24 cellular contexts compared by ENCODE assay signal in the genomic region with DNA sequence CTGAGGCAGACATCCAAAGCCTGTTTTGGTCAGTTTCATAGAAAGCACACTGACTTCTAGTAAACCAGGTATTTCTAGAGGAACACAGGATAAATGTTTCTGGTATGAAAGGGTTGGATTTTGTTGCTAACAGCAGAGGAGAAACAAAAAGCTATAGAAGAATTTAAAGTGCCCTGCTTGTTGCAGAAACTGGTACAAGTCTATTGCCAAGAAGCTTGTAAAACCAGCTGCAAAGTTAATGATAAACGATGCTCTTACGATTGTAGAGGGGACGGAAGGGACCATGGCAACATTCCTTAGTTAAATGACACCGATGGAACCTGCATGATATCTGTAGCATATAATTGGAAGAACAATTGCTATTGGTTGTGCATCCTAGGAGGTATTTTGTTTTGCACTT. TPM values are rescaled to one million over a fixed set of nuclear protein-coding genes. Genes with fewer than 3 reads are reported as not detected.
A peak's percentile ranks its signal among the peaks of the same experiment; 100 is the strongest.
DNase-seq lines count a peak whose midpoint lies in the region; ATAC-seq, FAIRE-seq and TF ChIP-seq lines count a peak whose summit lies in the region.
"Had no signal": no experiment of that assay in that cellular context is flagged by ENCODE, and none has a peak within 500 bp of the region (broad histone marks: within the 10 kb centered on the region; RNA-seq: fewer than 3 reads in every experiment).

No MANE protein-coding gene starts in this region.

- CTCF ChIA-PET in A549 (lab: Yijun Ruan, JAX) (interaction anchor here (1.0 to 1.5 kb wide), 2 partner anchors 29 to 503 kb away, joined by 3 read pairs; no protein-coding TSS in a partner anchor), Calu3 (lab: Charles Lee) (interaction anchor here (0.6 kb wide), 1 partner anchor 8 kb away, joined by 3 read pairs; no protein-coding TSS in a partner anchor)
- CTCF ChIA-PET in activated naive CD4-positive, alpha-beta T cell treated with anti-CD3 and anti-CD28 coated beads for 36 hours (lab: Charles Lee) = no interaction called here

- peaks cover 19% of the 10 kb centered on the region for H3K4me1 ChIP-seq in A549
- H3K4me1 ChIP-seq in sigmoid colon = no peaks in the 10 kb centered on the region
- H3K4me1 ChIP-seq: HAP-1 had no signal

- no peak for TF ChIP-seq CTCF in A549 (IDR thresholded peaks at IDR 0.05)
- no peak for TF ChIP-seq CTCF in Calu3 (IDR thresholded peaks at IDR 0.05; ENCODE audit: unreplicated experiment)
- TF ChIP-seq CTCF in progenitor cell of endocrine pancreas (IDR thresholded peaks at IDR 0.05; ENCODE audit: unreplicated experiment) = no peak
- no peak for TF ChIP-seq CTCF in sigmoid colon (IDR thresholded peaks at IDR 0.05)

- H3K27ac Mint-ChIP-seq in Calu3 (ENCODE audit: unreplicated experiment) (peak overlapping the region; percentile 53), progenitor cell of endocrine pancreas (peak overlapping the region; percentile 15)
- no peak overlapping the region for H3K27ac Mint-ChIP-seq in activated naive CD4-positive, alpha-beta T cell treated with anti-CD3 and anti-CD28 coated beads for 36 hours
- H3K27ac Mint-ChIP-seq: CD4-positive, alpha-beta memory T cell; GM23338; HFFc6 had no signal

- H3K4me3 ChIP-seq in A549 (no peak overlapping the region), sigmoid colon (no peak overlapping the region)
- H3K4me3 ChIP-seq: GM12878, GM23338, HAP-1 had no signal

- no peak for TF ChIP-seq RAD21 in A549 (conservative IDR thresholded peaks at IDR 0.05 in 1 of 2, IDR thresholded peaks at IDR 0.05 in 1 of 2)

- H3K27ac ChIP-seq in A549 = no peak overlapping the region
- no peak overlapping the region for H3K27ac ChIP-seq in sigmoid colon
- H3K27ac ChIP-seq: 22Rv1 had no signal

- TF ChIP-seq EP300 in A549 (IDR thresholded peaks at IDR 0.05) (no peak), sigmoid colon (IDR thresholded peaks at IDR 0.05) (no peak)

- H3K36me3 Mint-ChIP-seq in Calu3 (ENCODE audit: insufficient read depth, unreplicated experiment) = no peaks in the 10 kb centered on the region
- H3K36me3 Mint-ChIP-seq in progenitor cell of endocrine pancreas (ENCODE audit: insufficient read depth) = no peaks in the 10 kb centered on the region
- H3K36me3 Mint-ChIP-seq in activated naive CD4-positive, alpha-beta T cell treated with anti-CD3 and anti-CD28 coated beads for 36 hours (ENCODE audit: low read depth) = no peaks in the 10 kb centered on the region
- H3K36me3 Mint-ChIP-seq: CD4-positive, alpha-beta memory T cell had no signal

- DNase-seq in A549 (ENCODE audit: low read depth in 1 of 2, low spot score in 1 of 2) (no peak), Calu3 (no peak), left kidney (ENCODE audit: low read depth, low spot score) (peak; percentile 50), progenitor cell of endocrine pancreas (ENCODE audit: low spot score, unreplicated experiment) (no peak), sigmoid colon (no peak), T-helper 1 cell (no peak), H54 (ENCODE audit: insufficient read length, low spot score) (no peak)
- no peak for DNase-seq in activated naive CD4-positive, alpha-beta T cell treated with anti-CD3 and anti-CD28 coated beads for 36 hours
- DNase-seq: C1 segment of cervical spinal cord; CD4-positive, alpha-beta memory T cell; COR-L47; DMS 273 treated with DMSO at 0.1 percent for 48 hours; DMS79; EL; GDM1; HFFc6 had no signal

- no peak for FAIRE-seq in A549 (lab: Jason Lieb, UNC)
- FAIRE-seq in H54 (lab: Jason Lieb, UNC) = no peak
- FAIRE-seq: A204.1, D721Med, GM12878, GM19239 had no signal

- H3K9me3 ChIP-seq in A549 (no peaks in the 10 kb centered on the region), sigmoid colon (no peaks in the 10 kb centered on the region)
- H3K9me3 ChIP-seq: HAP-1 had no signal

- 39% methylated on average over 4 of the region's 4 CpGs for WGBS in A549 (ENCODE audit: missing lambda C conversion rate)
- WGBS in sigmoid colon, 2 donors = 15 to 51% methylated on average over 4 of the region's 4 CpGs

- H3K4me2 ChIP-seq in A549 = 0 out of 3 replicates have a peak overlapping the region, but pooled peaks have one; percentile 9
- H3K4me2 ChIP-seq: GM23338 had no signal

- no peaks in the 10 kb centered on the region for H3K27me3 Mint-ChIP-seq in Calu3 (ENCODE audit: unreplicated experiment)
- H3K27me3 Mint-ChIP-seq in progenitor cell of endocrine pancreas = peaks cover 3% of the 10 kb centered on the region
- H3K27me3 Mint-ChIP-seq in activated naive CD4-positive, alpha-beta T cell treated with anti-CD3 and anti-CD28 coated beads for 36 hours (ENCODE audit: low read depth) = peaks cover 8% of the 10 kb centered on the region

- no peaks in the 10 kb centered on the region for H3K36me3 ChIP-seq in sigmoid colon
- H3K36me3 ChIP-seq: HAP-1 had no signal

- BruUV-seq in Calu3 (replicated peaks; lab: Mats Ljungman, UMichigan) = no TSS peak

- POLR2A ChIA-PET in A549 (lab: Yijun Ruan, JAX) = no interaction called here

- H3K4me3 Mint-ChIP-seq in Calu3 (ENCODE audit: low read depth, unreplicated experiment) (peak overlapping the region; percentile 36), progenitor cell of endocrine pancreas (ENCODE audit: low read depth) (no peak overlapping the region)
- no peak overlapping the region for H3K4me3 Mint-ChIP-seq in activated naive CD4-positive, alpha-beta T cell treated with anti-CD3 and anti-CD28 coated beads for 36 hours
- H3K4me3 Mint-ChIP-seq: CD4-positive, alpha-beta memory T cell; GM23338; HFFc6 had no signal

- TF ChIP-seq POLR2A in A549 (IDR thresholded peaks at IDR 0.05; ENCODE audit: low read length) (no peak), sigmoid colon (IDR thresholded peaks at IDR 0.05) (no peak), H54 (IDR thresholded peaks at IDR 0.05; ENCODE audit: low read depth, low read length) (no peak)

- H3K4me1 Mint-ChIP-seq in Calu3 (ENCODE audit: low read depth, unreplicated experiment) = peaks cover 35% of the 10 kb centered on the region
- peaks cover 11% of the 10 kb centered on the region for H3K4me1 Mint-ChIP-seq in progenitor cell of endocrine pancreas (ENCODE audit: low read depth)
- H3K4me1 Mint-ChIP-seq in activated naive CD4-positive, alpha-beta T cell treated with anti-CD3 and anti-CD28 coated beads for 36 hours (ENCODE audit: low read depth) = no peaks in the 10 kb centered on the region
- H3K4me1 Mint-ChIP-seq: CD4-positive, alpha-beta memory T cell had no signal

- intact Hi-C loops in Calu3 (cut with micrococcal nuclease; ENCODE audit: unreplicated experiment) = no loop called here
- intact Hi-C loops in sigmoid colon (cut with DNase I) = no loop called here
- intact Hi-C loops in activated naive CD4-positive, alpha-beta T cell treated with anti-CD3 and anti-CD28 coated beads for 36 hours (cut with micrococcal nuclease) = no loop called here

- no peak for ATAC-seq in A549
- ATAC-seq: GM12878, GM23338 had no signal

- H3K9me3 Mint-ChIP-seq in Calu3 (ENCODE audit: low read depth, unreplicated experiment) (no peaks in the 10 kb centered on the region), progenitor cell of endocrine pancreas (ENCODE audit: low read depth) (no peaks in the 10 kb centered on the region)
- H3K9me3 Mint-ChIP-seq in activated naive CD4-positive, alpha-beta T cell treated with anti-CD3 and anti-CD28 coated beads for 36 hours = no peaks in the 10 kb centered on the region
- H3K9me3 Mint-ChIP-seq: GM23338 had no signal

- no peaks in the 10 kb centered on the region for H3K27me3 ChIP-seq in sigmoid colon

TF ChIP-seq in A549, 52 proteins besides CTCF, POLR2A, EP300 and RAD21:
- no peak for TF ChIP-seq NFE2L2 (conservative IDR thresholded peaks at IDR 0.05; ENCODE audit: low read length)
- TF ChIP-seq HOXB5 (CRISPR knock-in tag; IDR thresholded peaks at IDR 0.05) = no peak
- no peak for TF ChIP-seq JUN (IDR thresholded peaks at IDR 0.05)
- TF ChIP-seq ZSCAN20 (CRISPR knock-in tag; IDR thresholded peaks at IDR 0.05) = no peak
- TF ChIP-seq HEYL (CRISPR knock-in tag; IDR thresholded peaks at IDR 0.05) = no peak
- no peak for TF ChIP-seq RFX5 (IDR thresholded peaks at IDR 0.05)
- no peak for TF ChIP-seq MAZ (IDR thresholded peaks at IDR 0.05; ENCODE audit: borderline replicate concordance, low read depth, low read length)
- TF ChIP-seq ZNF302 (CRISPR knock-in tag; IDR thresholded peaks at IDR 0.05) = no peak
- no peak for TF ChIP-seq HDAC2 (IDR thresholded peaks at IDR 0.05)
- TF ChIP-seq, protein P1, sequence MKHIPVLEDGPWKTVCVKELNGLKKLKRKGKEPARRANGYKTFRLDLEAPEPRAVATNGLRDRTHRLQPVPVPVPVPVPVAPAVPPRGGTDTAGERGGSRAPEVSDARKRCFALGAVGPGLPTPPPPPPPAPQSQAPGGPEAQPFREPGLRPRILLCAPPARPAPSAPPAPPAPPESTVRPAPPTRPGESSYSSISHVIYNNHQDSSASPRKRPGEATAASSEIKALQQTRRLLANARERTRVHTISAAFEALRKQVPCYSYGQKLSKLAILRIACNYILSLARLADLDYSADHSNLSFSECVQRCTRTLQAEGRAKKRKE (CRISPR knock-in tag; IDR thresholded peaks at IDR 0.05; ENCODE audit: low read depth) = no peak

RNA-seq across cellular contexts. Expression of a gene that starts 40.1 kb away (rescaled TPM):
- polyA plus RNA-seq in A549 (2011; rRNA removed) (7.1 and 7.8 TPM in 2 replicates), A549 (2017; fragmentation: RNase III; extraction: RNeasy Plus Mini Kit Qiagen cat#74134 plus additional on column Dnase treatment) (5.5 to 6.1 TPM (median 5.9 TPM) in 3 replicates), sigmoid colon (under 1 TPM in 2 of 3 donors, not detected in 1; under 0.01 to 0.07 TPM)
- 5.2 and 6.2 TPM in 2 replicates for polyA plus RNA-seq in A549 (2012; cell fraction: cytosol; rRNA removed)
- polyA plus RNA-seq in A549 (2012; cell fraction: nucleus; rRNA removed) = 6.9 and 7.2 TPM in 2 replicates
- polyA minus RNA-seq in A549 (2011; rRNA and poly(A)+ RNA removed) = 9.4 and 10.2 TPM in 2 replicates
- total RNA-seq in Calu3 (2022) (0.54 and 0.66 TPM in 2 replicates), progenitor cell of endocrine pancreas (0.71 and 0.74 TPM in 2 replicates), sigmoid colon (under 1 TPM in 3 of 4 donors, not detected in 1; 0.28 to 0.54 (median 0.49) TPM)
- total RNA-seq in activated naive CD4-positive, alpha-beta T cell treated with anti-CD3 and anti-CD28 coated beads for 36 hours = not detected
- total RNA-seq: CD4-positive, alpha-beta memory T cell; H4 had no signal
